1 cellular context compared by ENCODE assay signal in genomic region chr4:169079942-169080827, GRCh38.
TF ChIP-seq lines count a peak whose summit lies in the region.

No MANE protein-coding gene starts in this region.

TF ChIP-seq in HepG2, 621 proteins besides CTCF, POLR2A, EP300 and RAD21 (continued from another document and continues in another):
- TF ChIP-seq ZNF652 (CRISPR knock-in tag; IDR thresholded peaks at IDR 0.05; ENCODE audit: borderline replicate concordance, low read depth) (no peak), ZNF644 (CRISPR knock-in tag; IDR thresholded peaks at IDR 0.05; ENCODE audit: low read depth) (0 out of 2 replicates have a peak, but pooled peaks have one; percentile 30), DZIP1 (CRISPR knock-in tag; IDR thresholded peaks at IDR 0.05) (no peak), FOXP1 (IDR thresholded peaks at IDR 0.05) (no peak), FOXP1 (CRISPR knock-in tag; IDR thresholded peaks at IDR 0.05) (0 out of 2 replicates have a peak, but pooled peaks have one; percentile 29), SSRP1 (CRISPR knock-in tag; IDR thresholded peaks at IDR 0.05) (no peak), MAZ (IDR thresholded peaks at IDR 0.05; ENCODE audit: borderline replicate concordance, low read depth, low read length) (no peak), MAZ (CRISPR knock-in tag; IDR thresholded peaks at IDR 0.05; ENCODE audit: low read depth) (0 out of 2 replicates have a peak, but pooled peaks have one; percentile 12), IKZF5 (CRISPR knock-in tag; IDR thresholded peaks at IDR 0.05) (peak; percentile 49; the same call in 1 of the 2 replicates), HNRNPL (IDR thresholded peaks at IDR 0.05; ENCODE audit: low read depth, low read length) (0 out of 2 replicates have a peak, but pooled peaks have one; percentile 22), ZSCAN20 (CRISPR knock-in tag; IDR thresholded peaks at IDR 0.05; ENCODE audit: borderline replicate concordance) (no peak), U2AF2 (IDR thresholded peaks at IDR 0.05; ENCODE audit: low read depth, low read length) (no peak), IRF2 (CRISPR knock-in tag; IDR thresholded peaks at IDR 0.05) (peak; percentile 57; the same call in 1 of the 2 replicates), ZBTB38 (CRISPR knock-in tag; IDR thresholded peaks at IDR 0.05) (0 out of 2 replicates have a peak, but pooled peaks have one; percentile 18), ATF4 (CRISPR knock-in tag; IDR thresholded peaks at IDR 0.05) (peak in 1 of 2 experiments; percentile 33; a peak in 1 of 4 replicates), SALL2 (CRISPR knock-in tag; IDR thresholded peaks at IDR 0.05) (no peak), SOX6 (IDR thresholded peaks at IDR 0.05) (no peak), SOX6 (CRISPR knock-in tag; IDR thresholded peaks at IDR 0.05) (peak; percentile 68), RARA (CRISPR knock-in tag; IDR thresholded peaks at IDR 0.05) (peak; percentile 74), ZNF598 (CRISPR knock-in tag; IDR thresholded peaks at IDR 0.05; ENCODE audit: borderline replicate concordance) (0 out of 2 replicates have a peak, but pooled peaks have one; percentile 40), TBX2 (CRISPR knock-in tag; IDR thresholded peaks at IDR 0.05; ENCODE audit: borderline replicate concordance) (peak; percentile 90), RXRB (CRISPR knock-in tag; IDR thresholded peaks at IDR 0.05; ENCODE audit: borderline replicate concordance) (peak; percentile 74; the same call in 1 of the 2 replicates), POLR2G (IDR thresholded peaks at IDR 0.05; ENCODE audit: low read depth, low read length) (peak; percentile 50; the same call in 1 of the 2 replicates), MLX (CRISPR knock-in tag; IDR thresholded peaks at IDR 0.05) (no peak), GATAD2A (CRISPR knock-in tag; IDR thresholded peaks at IDR 0.05) (0 out of 2 replicates have a peak, but pooled peaks have one; percentile 44), NR2F1 (CRISPR knock-in tag; IDR thresholded peaks at IDR 0.05) (0 out of 4 replicates have a peak, but pooled peaks have one; percentile 19 to 24), PHF20 (CRISPR knock-in tag; IDR thresholded peaks at IDR 0.05) (peak; percentile 24; the same call in 1 of the 2 replicates), ZNF747 (CRISPR knock-in tag; IDR thresholded peaks at IDR 0.05; ENCODE audit: borderline replicate concordance) (peak; percentile 52; the same call in 1 of the 2 replicates), TOE1 (CRISPR knock-in tag; IDR thresholded peaks at IDR 0.05) (no peak), FUBP1 (CRISPR knock-in tag; IDR thresholded peaks at IDR 0.05; ENCODE audit: borderline replicate concordance) (0 out of 2 replicates have a peak, but pooled peaks have one; percentile 55), ZNF572 (CRISPR knock-in tag; IDR thresholded peaks at IDR 0.05) (0 out of 2 replicates have a peak, but pooled peaks have one; percentile 23), JARID2 (CRISPR knock-in tag; IDR thresholded peaks at IDR 0.05; ENCODE audit: insufficient replicate concordance) (peak; percentile 44), ZNF136 (CRISPR knock-in tag; IDR thresholded peaks at IDR 0.05; ENCODE audit: low read depth) (peak; percentile 93; the same call in 1 of the 2 replicates)
- TF ChIP-seq, protein P1, sequence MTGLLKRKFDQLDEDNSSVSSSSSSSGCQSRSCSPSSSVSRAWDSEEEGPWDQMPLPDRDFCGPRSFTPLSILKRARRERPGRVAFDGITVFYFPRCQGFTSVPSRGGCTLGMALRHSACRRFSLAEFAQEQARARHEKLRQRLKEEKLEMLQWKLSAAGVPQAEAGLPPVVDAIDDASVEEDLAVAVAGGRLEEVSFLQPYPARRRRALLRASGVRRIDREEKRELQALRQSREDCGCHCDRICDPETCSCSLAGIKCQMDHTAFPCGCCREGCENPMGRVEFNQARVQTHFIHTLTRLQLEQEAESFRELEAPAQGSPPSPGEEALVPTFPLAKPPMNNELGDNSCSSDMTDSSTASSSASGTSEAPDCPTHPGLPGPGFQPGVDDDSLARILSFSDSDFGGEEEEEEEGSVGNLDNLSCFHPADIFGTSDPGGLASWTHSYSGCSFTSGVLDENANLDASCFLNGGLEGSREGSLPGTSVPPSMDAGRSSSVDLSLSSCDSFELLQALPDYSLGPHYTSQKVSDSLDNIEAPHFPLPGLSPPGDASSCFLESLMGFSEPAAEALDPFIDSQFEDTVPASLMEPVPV (CRISPR knock-in tag; IDR thresholded peaks at IDR 0.05) = 0 out of 2 replicates have a peak, but pooled peaks have one; percentile 30
- TF ChIP-seq, protein P2, sequence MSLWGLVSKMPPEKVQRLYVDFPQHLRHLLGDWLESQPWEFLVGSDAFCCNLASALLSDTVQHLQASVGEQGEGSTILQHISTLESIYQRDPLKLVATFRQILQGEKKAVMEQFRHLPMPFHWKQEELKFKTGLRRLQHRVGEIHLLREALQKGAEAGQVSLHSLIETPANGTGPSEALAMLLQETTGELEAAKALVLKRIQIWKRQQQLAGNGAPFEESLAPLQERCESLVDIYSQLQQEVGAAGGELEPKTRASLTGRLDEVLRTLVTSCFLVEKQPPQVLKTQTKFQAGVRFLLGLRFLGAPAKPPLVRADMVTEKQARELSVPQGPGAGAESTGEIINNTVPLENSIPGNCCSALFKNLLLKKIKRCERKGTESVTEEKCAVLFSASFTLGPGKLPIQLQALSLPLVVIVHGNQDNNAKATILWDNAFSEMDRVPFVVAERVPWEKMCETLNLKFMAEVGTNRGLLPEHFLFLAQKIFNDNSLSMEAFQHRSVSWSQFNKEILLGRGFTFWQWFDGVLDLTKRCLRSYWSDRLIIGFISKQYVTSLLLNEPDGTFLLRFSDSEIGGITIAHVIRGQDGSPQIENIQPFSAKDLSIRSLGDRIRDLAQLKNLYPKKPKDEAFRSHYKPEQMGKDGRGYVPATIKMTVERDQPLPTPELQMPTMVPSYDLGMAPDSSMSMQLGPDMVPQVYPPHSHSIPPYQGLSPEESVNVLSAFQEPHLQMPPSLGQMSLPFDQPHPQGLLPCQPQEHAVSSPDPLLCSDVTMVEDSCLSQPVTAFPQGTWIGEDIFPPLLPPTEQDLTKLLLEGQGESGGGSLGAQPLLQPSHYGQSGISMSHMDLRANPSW (CRISPR knock-in tag; IDR thresholded peaks at IDR 0.05; ENCODE audit: borderline replicate concordance) = peak; percentile 83; the same call in 1 of the 2 replicates
- TF ChIP-seq, protein P3, sequence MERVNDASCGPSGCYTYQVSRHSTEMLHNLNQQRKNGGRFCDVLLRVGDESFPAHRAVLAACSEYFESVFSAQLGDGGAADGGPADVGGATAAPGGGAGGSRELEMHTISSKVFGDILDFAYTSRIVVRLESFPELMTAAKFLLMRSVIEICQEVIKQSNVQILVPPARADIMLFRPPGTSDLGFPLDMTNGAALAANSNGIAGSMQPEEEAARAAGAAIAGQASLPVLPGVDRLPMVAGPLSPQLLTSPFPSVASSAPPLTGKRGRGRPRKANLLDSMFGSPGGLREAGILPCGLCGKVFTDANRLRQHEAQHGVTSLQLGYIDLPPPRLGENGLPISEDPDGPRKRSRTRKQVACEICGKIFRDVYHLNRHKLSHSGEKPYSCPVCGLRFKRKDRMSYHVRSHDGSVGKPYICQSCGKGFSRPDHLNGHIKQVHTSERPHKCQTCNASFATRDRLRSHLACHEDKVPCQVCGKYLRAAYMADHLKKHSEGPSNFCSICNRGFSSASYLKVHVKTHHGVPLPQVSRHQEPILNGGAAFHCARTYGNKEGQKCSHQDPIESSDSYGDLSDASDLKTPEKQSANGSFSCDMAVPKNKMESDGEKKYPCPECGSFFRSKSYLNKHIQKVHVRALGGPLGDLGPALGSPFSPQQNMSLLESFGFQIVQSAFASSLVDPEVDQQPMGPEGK (CRISPR knock-in tag; IDR thresholded peaks at IDR 0.05) = peak; percentile 69
- TF ChIP-seq, protein P4, sequence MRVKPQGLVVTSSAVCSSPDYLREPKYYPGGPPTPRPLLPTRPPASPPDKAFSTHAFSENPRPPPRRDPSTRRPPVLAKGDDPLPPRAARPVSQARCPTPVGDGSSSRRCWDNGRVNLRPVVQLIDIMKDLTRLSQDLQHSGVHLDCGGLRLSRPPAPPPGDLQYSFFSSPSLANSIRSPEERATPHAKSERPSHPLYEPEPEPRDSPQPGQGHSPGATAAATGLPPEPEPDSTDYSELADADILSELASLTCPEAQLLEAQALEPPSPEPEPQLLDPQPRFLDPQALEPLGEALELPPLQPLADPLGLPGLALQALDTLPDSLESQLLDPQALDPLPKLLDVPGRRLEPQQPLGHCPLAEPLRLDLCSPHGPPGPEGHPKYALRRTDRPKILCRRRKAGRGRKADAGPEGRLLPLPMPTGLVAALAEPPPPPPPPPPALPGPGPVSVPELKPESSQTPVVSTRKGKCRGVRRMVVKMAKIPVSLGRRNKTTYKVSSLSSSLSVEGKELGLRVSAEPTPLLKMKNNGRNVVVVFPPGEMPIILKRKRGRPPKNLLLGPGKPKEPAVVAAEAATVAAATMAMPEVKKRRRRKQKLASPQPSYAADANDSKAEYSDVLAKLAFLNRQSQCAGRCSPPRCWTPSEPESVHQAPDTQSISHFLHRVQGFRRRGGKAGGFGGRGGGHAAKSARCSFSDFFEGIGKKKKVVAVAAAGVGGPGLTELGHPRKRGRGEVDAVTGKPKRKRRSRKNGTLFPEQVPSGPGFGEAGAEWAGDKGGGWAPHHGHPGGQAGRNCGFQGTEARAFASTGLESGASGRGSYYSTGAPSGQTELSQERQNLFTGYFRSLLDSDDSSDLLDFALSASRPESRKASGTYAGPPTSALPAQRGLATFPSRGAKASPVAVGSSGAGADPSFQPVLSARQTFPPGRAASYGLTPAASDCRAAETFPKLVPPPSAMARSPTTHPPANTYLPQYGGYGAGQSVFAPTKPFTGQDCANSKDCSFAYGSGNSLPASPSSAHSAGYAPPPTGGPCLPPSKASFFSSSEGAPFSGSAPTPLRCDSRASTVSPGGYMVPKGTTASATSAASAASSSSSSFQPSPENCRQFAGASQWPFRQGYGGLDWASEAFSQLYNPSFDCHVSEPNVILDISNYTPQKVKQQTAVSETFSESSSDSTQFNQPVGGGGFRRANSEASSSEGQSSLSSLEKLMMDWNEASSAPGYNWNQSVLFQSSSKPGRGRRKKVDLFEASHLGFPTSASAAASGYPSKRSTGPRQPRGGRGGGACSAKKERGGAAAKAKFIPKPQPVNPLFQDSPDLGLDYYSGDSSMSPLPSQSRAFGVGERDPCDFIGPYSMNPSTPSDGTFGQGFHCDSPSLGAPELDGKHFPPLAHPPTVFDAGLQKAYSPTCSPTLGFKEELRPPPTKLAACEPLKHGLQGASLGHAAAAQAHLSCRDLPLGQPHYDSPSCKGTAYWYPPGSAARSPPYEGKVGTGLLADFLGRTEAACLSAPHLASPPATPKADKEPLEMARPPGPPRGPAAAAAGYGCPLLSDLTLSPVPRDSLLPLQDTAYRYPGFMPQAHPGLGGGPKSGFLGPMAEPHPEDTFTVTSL (CRISPR knock-in tag; IDR thresholded peaks at IDR 0.05; ENCODE audit: borderline replicate concordance) = peak; percentile 76; the same call in 1 of the 2 replicates
